In genomic region chr17:17819561-17819995, GRCh38 we compare ENCODE assay signal across 1 cellular context.
TF ChIP-seq lines count a peak whose summit lies in the region.

No MANE protein-coding gene starts in this region.

TF ChIP-seq in HEK293, 187 proteins besides CTCF, POLR2A, EP300 and RAD21 (continued from another document):
- peak; percentile 90 for TF ChIP-seq GLIS1 (tag by site-specific recombination; IDR thresholded peaks at IDR 0.05)
- TF ChIP-seq ZNF621 (tag by site-specific recombination; IDR thresholded peaks at IDR 0.05): no peak
- TF ChIP-seq PRDM10 (tag by site-specific recombination; IDR thresholded peaks at IDR 0.05): peak; percentile 23; the same call in 1 of the 2 replicates
- TF ChIP-seq ZNF362 (tag by site-specific recombination; IDR thresholded peaks at IDR 0.05): no peak
- no peak for TF ChIP-seq ZNF223 (tag by site-specific recombination; IDR thresholded peaks at IDR 0.05)
- peak; percentile 77 for TF ChIP-seq KLF1 (tag by site-specific recombination; IDR thresholded peaks at IDR 0.05)
